ENCODE assay signal across 14 cellular contexts in genomic region chr7:155618708-155619633, GRCh38. TPM values are rescaled to one million over a fixed set of nuclear protein-coding genes. Genes with fewer than 3 reads are reported as not detected.
DNase-seq lines count a peak whose midpoint lies in the region; ATAC-seq and TF ChIP-seq lines count a peak whose summit lies in the region.
"Had no signal": no experiment of that assay in that cellular context is flagged by ENCODE, and none has a peak within 500 bp of the region (broad histone marks: within the 10 kb centered on the region; RNA-seq: fewer than 3 reads in every experiment).

No MANE protein-coding gene starts in this region.

- peaks cover 27% of the 10 kb centered on the region for H3K36me3 Mint-ChIP-seq in Calu3 (ENCODE audit: insufficient read depth, unreplicated experiment)

- no peak for TF ChIP-seq CTCF in Calu3 (IDR thresholded peaks at IDR 0.05; ENCODE audit: unreplicated experiment)

- CTCF ChIA-PET in Calu3 (lab: Charles Lee) = interaction anchor here (0.6 to 1.4 kb wide), 4 partner anchors 20 to 310 kb away, joined by 3 to 8 read pairs (median 5); no protein-coding TSS in a partner anchor

- H3K4me3 Mint-ChIP-seq in Calu3 (ENCODE audit: low read depth, unreplicated experiment) = peak overlapping the region; percentile 62

- peaks cover 3% of the 10 kb centered on the region for H3K9me3 Mint-ChIP-seq in Calu3 (ENCODE audit: low read depth, unreplicated experiment)

- no peaks in the 10 kb centered on the region for H3K27me3 Mint-ChIP-seq in Calu3 (ENCODE audit: unreplicated experiment)

- peak overlapping the region; percentile 89 for H3K27ac Mint-ChIP-seq in Calu3 (ENCODE audit: unreplicated experiment)

- H3K27ac ChIP-seq in caudate nucleus (ENCODE audit: low read depth, low read length) = no peak overlapping the region
- H3K27ac ChIP-seq: coronary artery, vagina had no signal

- intact Hi-C loops in Calu3 (cut with micrococcal nuclease; ENCODE audit: unreplicated experiment) = loop anchor here (1.0 to 2.0 kb wide), 2 partner anchors 21 to 42 kb away; no protein-coding TSS in a partner anchor

- DNase-seq in Calu3 (peak; percentile 90), NCI-H526 treated with DMSO at 0.1 percent for 48 hours (lab: John Stamatoyannopoulos, UW) (peak; percentile 71), glomerular visceral epithelial cell (ENCODE audit: extremely low spot score) (peak; percentile 87), myocyte (ENCODE audit: low read depth) (peak; percentile 87), SKM-1 treated with dmso at 0.1 percent for 144 hours (lab: John Stamatoyannopoulos, UW; ENCODE audit: unreplicated experiment) (no peak), caudate nucleus (lab: John Stamatoyannopoulos, UW) (no peak), mesenteric fat pad (ENCODE audit: low spot score) (no peak)
- DNase-seq: activated CD4-positive, alpha-beta T cell treated with anti-CD3 and anti-CD28 coated beads, Interleukin-2, amount 50 U/mL, for 48 hours; GF-D8; midbrain; NCI-H1417 had no signal

- H3K4me1 Mint-ChIP-seq in Calu3 (ENCODE audit: low read depth, unreplicated experiment) = peaks cover 18% of the 10 kb centered on the region

- no TSS peak for BruUV-seq in Calu3 (replicated peaks; lab: Mats Ljungman, UMichigan)

- no peak for ATAC-seq in GM19455 (IDR thresholded peaks at IDR 0.05; ENCODE audit: unreplicated experiment)

RNA-seq across cellular contexts. Expression of gene RBM33, which starts 25.5 kb away (rescaled TPM):
- 82.9 and 85.3 TPM in 2 replicates for total RNA-seq in Calu3 (2022)
- total RNA-seq in myocyte = 29.4 and 34.8 TPM in 2 replicates
- 21.0 TPM for polyA plus RNA-seq in myocyte (2012)
- 43.7 TPM for total RNA-seq in mesenteric fat pad

Comparison
In these comparisons a context has a peak if more than half of its experiments do, and no peak if none do; other contexts are left out.
1. DNase-seq: peak in Calu3 (single experiment), NCI-H526 treated with DMSO at 0.1 percent for 48 hours (single experiment), glomerular visceral epithelial cell (single experiment) and myocyte (single experiment); none in SKM-1 treated with dmso at 0.1 percent for 144 hours (single experiment), caudate nucleus (0 of 61) and mesenteric fat pad (single experiment).